8 cellular contexts compared by ENCODE assay signal in the genomic region with DNA sequence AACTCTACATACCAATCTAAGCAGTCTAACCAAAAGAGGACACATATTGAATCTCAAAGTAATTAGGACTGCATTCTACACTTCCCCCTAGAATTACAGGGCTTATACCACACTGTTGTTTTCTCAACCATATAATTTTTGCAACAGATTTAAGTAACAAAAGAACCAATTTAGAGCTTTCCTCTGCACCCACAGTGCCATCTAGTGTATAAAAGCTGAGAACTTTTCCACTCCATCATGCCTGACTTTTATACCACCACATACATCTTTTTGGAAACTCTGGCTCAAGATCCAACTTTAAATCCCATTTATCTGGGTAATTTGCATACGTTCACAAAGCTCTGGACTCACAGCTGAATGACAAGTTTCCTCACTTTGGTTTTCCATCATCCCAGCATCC.
DNase-seq lines count a peak whose midpoint lies in the region; FAIRE-seq and TF ChIP-seq lines count a peak whose summit lies in the region.

No MANE protein-coding gene starts in this region.

- no peak overlapping the region for H3K9ac ChIP-seq in smooth muscle cell (ENCODE audit: low read depth)

- H3K9me3 ChIP-seq in smooth muscle cell (replicated peaks; ENCODE audit: low read depth): no peaks in the 10 kb centered on the region
- no peaks in the 10 kb centered on the region for H3K9me3 ChIP-seq in effector memory CD4-positive, alpha-beta T cell (ENCODE audit: control insufficient read depth, low read length)

- H2AFZ ChIP-seq in smooth muscle cell (ENCODE audit: low read depth): no peak overlapping the region

- H3K27me3 Mint-ChIP-seq in activated T-cell treated with anti-CD3 and anti-CD28 coated beads, Interleukin-2, amount 50 U/mL, for 24 hours: peaks cover 12% of the 10 kb centered on the region

- H3K27me3 ChIP-seq in smooth muscle cell (ENCODE audit: low read depth): no peaks in the 10 kb centered on the region
- no peaks in the 10 kb centered on the region for H3K27me3 ChIP-seq in effector memory CD4-positive, alpha-beta T cell (replicated peaks; ENCODE audit: control insufficient read depth, insufficient read depth, low read length, poor library complexity, severe bottlenecking)

- no peaks in the 10 kb centered on the region for H3K36me3 ChIP-seq in smooth muscle cell (ENCODE audit: low read depth)
- H3K36me3 ChIP-seq in effector memory CD4-positive, alpha-beta T cell (ENCODE audit: control insufficient read depth, insufficient read depth, low read length): no peaks in the 10 kb centered on the region

- H3K4me1 Mint-ChIP-seq in activated T-cell treated with anti-CD3 and anti-CD28 coated beads, Interleukin-2, amount 50 U/mL, for 24 hours (ENCODE audit: low read depth): peaks cover 24% of the 10 kb centered on the region

- peak; percentile 51 for FAIRE-seq in A204.1 (lab: Jason Lieb, UNC)

- no peaks in the 10 kb centered on the region for H3F3A ChIP-seq in smooth muscle cell (ENCODE audit: low read depth)

- WGBS in smooth muscle cell (ENCODE audit: low lambda C conversion rate): 5% methylated on average over 1 of the region's 1 CpG

- DNase-seq in GM12865 (ENCODE audit: low read depth) (peak; percentile 9), OCI-M1 (lab: John Stamatoyannopoulos, UW) (peak; percentile 60), fibroblast of mammary gland (ENCODE audit: low read depth) (peak; percentile 47), smooth muscle cell (lab: John Stamatoyannopoulos, UW; ENCODE audit: unreplicated experiment) (no peak)
- DNase-seq in effector memory CD4-positive, alpha-beta T cell: no peak
- no peak for DNase-seq in stimulated activated CD4-positive, alpha-beta T cell treated with anti-CD3 and anti-CD28 coated beads, Interleukin-2, amount 100 ng/mL, for 48 hours
- no peak for DNase-seq in activated T-cell treated with anti-CD3 and anti-CD28 coated beads, Interleukin-2, amount 50 U/mL, for 24 hours

- H3K79me2 ChIP-seq in smooth muscle cell (ENCODE audit: low read depth): no peaks in the 10 kb centered on the region

- H3K4me3 Mint-ChIP-seq in activated T-cell treated with anti-CD3 and anti-CD28 coated beads, Interleukin-2, amount 50 U/mL, for 24 hours: no peak overlapping the region

- no peaks in the 10 kb centered on the region for H4K20me1 ChIP-seq in smooth muscle cell (ENCODE audit: low read depth)

- no peaks in the 10 kb centered on the region for H3K36me3 Mint-ChIP-seq in activated T-cell treated with anti-CD3 and anti-CD28 coated beads, Interleukin-2, amount 50 U/mL, for 24 hours (ENCODE audit: low read depth)

- no peak overlapping the region for H3K27ac Mint-ChIP-seq in activated T-cell treated with anti-CD3 and anti-CD28 coated beads, Interleukin-2, amount 50 U/mL, for 24 hours

- H3K4me1 ChIP-seq in smooth muscle cell (ENCODE audit: low read depth): peaks cover 4% of the 10 kb centered on the region
- H3K4me1 ChIP-seq in effector memory CD4-positive, alpha-beta T cell (ENCODE audit: control insufficient read depth, insufficient read depth, low read length, poor library complexity, severe bottlenecking): no peaks in the 10 kb centered on the region

- TF ChIP-seq CTCF in GM12865 (IDR thresholded peaks at IDR 0.05; ENCODE audit: insufficient read depth, low read depth, low read length, missing control alignments) (peak; percentile 34), fibroblast of mammary gland (conservative IDR thresholded peaks at IDR 0.05; ENCODE audit: control insufficient read depth, insufficient read depth, low read depth, low read length) (peak; percentile 66), smooth muscle cell (IDR thresholded peaks at IDR 0.05; ENCODE audit: borderline replicate concordance, insufficient read depth, poor library complexity, severe bottlenecking) (peak; percentile 55)

- H3K4me2 ChIP-seq in smooth muscle cell: no peak overlapping the region

- H3K9me3 Mint-ChIP-seq in activated T-cell treated with anti-CD3 and anti-CD28 coated beads, Interleukin-2, amount 50 U/mL, for 24 hours: no peaks in the 10 kb centered on the region

- H3K27ac ChIP-seq in smooth muscle cell (ENCODE audit: low read depth): no peak overlapping the region
- H3K27ac ChIP-seq in effector memory CD4-positive, alpha-beta T cell (ENCODE audit: insufficient read depth, low read length, poor library complexity, severe bottlenecking): no peak overlapping the region

- H3K4me3 ChIP-seq in GM12865 (ENCODE audit: low read depth, low read length): no peak overlapping the region
- no peak overlapping the region for H3K4me3 ChIP-seq in fibroblast of mammary gland (ENCODE audit: control insufficient read depth, low read depth, low read length)
- no peak overlapping the region for H3K4me3 ChIP-seq in smooth muscle cell
- H3K4me3 ChIP-seq in effector memory CD4-positive, alpha-beta T cell (ENCODE audit: insufficient read depth, low read depth, low read length, poor library complexity, severe bottlenecking): no peak overlapping the region

Comparison
In these comparisons a context has a peak if more than half of its experiments do, and no peak if none do; other contexts are left out.
1. DNase-seq: peak in GM12865 (single experiment), OCI-M1 (single experiment) and fibroblast of mammary gland (single experiment); none in smooth muscle cell (single experiment), effector memory CD4-positive, alpha-beta T cell (0 of 3), stimulated activated CD4-positive, alpha-beta T cell treated with anti-CD3 and anti-CD28 coated beads, Interleukin-2, amount 100 ng/mL, for 48 hours (0 of 2) and activated T-cell treated with anti-CD3 and anti-CD28 coated beads, Interleukin-2, amount 50 U/mL, for 24 hours (single experiment).
2. Peak in every context shown above with its lines, with median percentiles within 50 percentile points of each other: CTCF ChIP-seq.